ENCODE assay signal across 16 cellular contexts in genomic region chr4:140693577-140693976, GRCh38.
"Had no signal": no experiment of that assay in that cellular context is flagged by ENCODE, and none has a peak within 500 bp of the region (broad histone marks: within the 10 kb centered on the region; RNA-seq: fewer than 3 reads in every experiment).

No MANE protein-coding gene starts in this region.

- H3K27ac ChIP-seq: dorsolateral prefrontal cortex, ovary, sigmoid colon, thyroid gland had no signal

- H3K27me3 ChIP-seq: ovary, sigmoid colon, thyroid gland had no signal

- H3K4me1 Mint-ChIP-seq: activated naive CD8-positive, alpha-beta T cell treated with anti-CD3 and anti-CD28 coated beads for 36 hours had no signal

- H3K27ac Mint-ChIP-seq: activated naive CD8-positive, alpha-beta T cell treated with anti-CD3 and anti-CD28 coated beads for 36 hours; endodermal cell had no signal

- H3K36me3 ChIP-seq: ovary, sigmoid colon, thyroid gland had no signal

- H3K9me3 Mint-ChIP-seq: activated naive CD8-positive, alpha-beta T cell treated with anti-CD3 and anti-CD28 coated beads for 36 hours; endodermal cell; neural crest cell had no signal

- H3K36me3 Mint-ChIP-seq: activated naive CD8-positive, alpha-beta T cell treated with anti-CD3 and anti-CD28 coated beads for 36 hours had no signal

- DNase-seq: activated CD4-positive, alpha-beta T cell treated with anti-CD3 and anti-CD28 coated beads for 48 hours; activated CD8-positive, alpha-beta memory T cell treated with anti-CD3 and anti-CD28 coated beads, Interleukin-2, amount 50 U/mL, for 48 hours; activated naive CD8-positive, alpha-beta T cell treated with anti-CD3 and anti-CD28 coated beads for 36 hours; aorta; dorsolateral prefrontal cortex; endodermal cell; kidney glomerular epithelial cell; midbrain; ovary; SIG-M5; sigmoid colon; stimulated activated CD4-positive, alpha-beta T cell treated with anti-CD3 and anti-CD28 coated beads, Interleukin-12 subunit alpha, Interleukin-12 subunit beta, amount 100 ng/mL, for 4 hours; stimulated activated CD4-positive, alpha-beta T cell treated with anti-CD3 and anti-CD28 coated beads, Interleukin-2, amount 100 ng/mL, for 24 hours; T-helper 2 cell; thyroid gland had no signal

- H3K4me3 ChIP-seq: dorsolateral prefrontal cortex, ovary, sigmoid colon, thyroid gland had no signal

- H3K9me3 ChIP-seq: ovary, sigmoid colon, thyroid gland had no signal

- H3K4me3 Mint-ChIP-seq: activated naive CD8-positive, alpha-beta T cell treated with anti-CD3 and anti-CD28 coated beads for 36 hours; endodermal cell; neural crest cell had no signal
